7 cellular contexts compared by ENCODE assay signal in genomic region chr19:55340144-55340783, GRCh38. TPM values are rescaled to one million over a fixed set of nuclear protein-coding genes. Genes with fewer than 3 reads are reported as not detected.
DNase-seq lines count a peak whose midpoint lies in the region; ATAC-seq and TF ChIP-seq lines count a peak whose summit lies in the region.

No MANE protein-coding gene starts in this region.

- H3K4me3 ChIP-seq in esophagus squamous epithelium (peak overlapping the region; percentile 65 to 81 (median 74)), rectal smooth muscle tissue (ENCODE audit: low read length) (peak overlapping the region; percentile 92)

- H3K9ac ChIP-seq in rectal smooth muscle tissue (ENCODE audit: low read length) = peak overlapping the region; percentile 96

- no peak for TF ChIP-seq POLR2A in esophagus squamous epithelium (IDR thresholded peaks at IDR 0.05)

- no peaks in the 10 kb centered on the region for H3K9me3 ChIP-seq in esophagus squamous epithelium

- H3K27ac Mint-ChIP-seq in HFFc6 = peak overlapping the region; percentile 100
- peak overlapping the region; percentile 86 for H3K27ac Mint-ChIP-seq in T-helper 1 cell treated with Interleukin-12 subunit alpha and Interleukin-12 subunit beta and Interleukin-4 antibody, amounts not matched to agents 30 μg/mL and 1 μg/mL, for 36 hours

- H3K4me1 Mint-ChIP-seq in HFFc6 (ENCODE audit: low read depth) = peaks cover 28% of the 10 kb centered on the region
- peaks cover 14% of the 10 kb centered on the region for H3K4me1 Mint-ChIP-seq in T-helper 1 cell treated with Interleukin-12 subunit alpha and Interleukin-12 subunit beta and Interleukin-4 antibody, amounts not matched to agents 30 μg/mL and 1 μg/mL, for 36 hours (ENCODE audit: low read depth)

- DNase-seq in HFFc6 (no peak), esophagus squamous epithelium (lab: John Stamatoyannopoulos, UW) (no peak)

- WGBS in esophagus squamous epithelium, 2 donors = 2 to 7% methylated on average over 15 of the region's 15 CpGs

- H3K36me3 Mint-ChIP-seq in HFFc6 (ENCODE audit: low read depth) = no peaks in the 10 kb centered on the region; the same call in 1 of the 2 replicates
- H3K36me3 Mint-ChIP-seq in T-helper 1 cell treated with Interleukin-12 subunit alpha and Interleukin-12 subunit beta and Interleukin-4 antibody, amounts not matched to agents 30 μg/mL and 1 μg/mL, for 36 hours (ENCODE audit: low read depth) = peaks cover 5% of the 10 kb centered on the region

- H3K27ac ChIP-seq in esophagus squamous epithelium (peak overlapping the region; percentile 92 to 96 (median 96)), rectal smooth muscle tissue (ENCODE audit: low read depth, low read length) (peak overlapping the region; percentile 84)

- no peak for TF ChIP-seq CTCF in HFFc6 (IDR thresholded peaks at IDR 0.05)
- TF ChIP-seq CTCF in esophagus squamous epithelium (IDR thresholded peaks at IDR 0.05) = no peak

- peaks cover 3 to 25% (median 8%) of the 10 kb centered on the region in 3 donors for H3K36me3 ChIP-seq in esophagus squamous epithelium
- H3K36me3 ChIP-seq in rectal smooth muscle tissue (ENCODE audit: control insufficient read depth, insufficient read depth, low read length) = peaks cover 10% of the 10 kb centered on the region

- ATAC-seq in HG03469 (IDR thresholded peaks at IDR 0.05; ENCODE audit: unreplicated experiment) = no peak
- ATAC-seq in GM21390 (IDR thresholded peaks at IDR 0.05; ENCODE audit: unreplicated experiment) = no peak
- no peak for ATAC-seq in GM18498 (IDR thresholded peaks at IDR 0.05; ENCODE audit: unreplicated experiment)

- H3K27me3 ChIP-seq in esophagus squamous epithelium (peaks cover 0 to 9% (median 0%) of the 10 kb centered on the region in 4 donors), rectal smooth muscle tissue (ENCODE audit: control insufficient read depth, insufficient read depth, low read length) (no peaks in the 10 kb centered on the region)

- intact Hi-C loops in esophagus squamous epithelium (cut with DNase I) = no loop called here

- H3K27me3 Mint-ChIP-seq in HFFc6 (ENCODE audit: insufficient read depth) = peaks cover 7% of the 10 kb centered on the region
- peaks cover 11% of the 10 kb centered on the region for H3K27me3 Mint-ChIP-seq in T-helper 1 cell treated with Interleukin-12 subunit alpha and Interleukin-12 subunit beta and Interleukin-4 antibody, amounts not matched to agents 30 μg/mL and 1 μg/mL, for 36 hours (ENCODE audit: low read depth)

- H3K9me3 Mint-ChIP-seq in HFFc6 = no peaks in the 10 kb centered on the region
- H3K9me3 Mint-ChIP-seq in T-helper 1 cell treated with Interleukin-12 subunit alpha and Interleukin-12 subunit beta and Interleukin-4 antibody, amounts not matched to agents 30 μg/mL and 1 μg/mL, for 36 hours = no peaks in the 10 kb centered on the region

- peaks cover 18 to 50% (median 20%) of the 10 kb centered on the region in 3 donors for H3K4me1 ChIP-seq in esophagus squamous epithelium
- peaks cover 2% of the 10 kb centered on the region for H3K4me1 ChIP-seq in rectal smooth muscle tissue (ENCODE audit: control insufficient read depth, insufficient read depth, low read length)

- peak overlapping the region; percentile 91 for H3K4me3 Mint-ChIP-seq in HFFc6
- peak overlapping the region; percentile 87 for H3K4me3 Mint-ChIP-seq in T-helper 1 cell treated with Interleukin-12 subunit alpha and Interleukin-12 subunit beta and Interleukin-4 antibody, amounts not matched to agents 30 μg/mL and 1 μg/mL, for 36 hours

RNA-seq across cellular contexts. Expression of gene KMT5C, which starts 0.6 kb away (rescaled TPM):
- 1 to 10 TPM; 3.8 to 6.2 (median 4.4) TPM for total RNA-seq in HFFc6 (2021; fragmentation: NEBNext Ultra II Directional; extraction: Animal tissue kit (Norgen Biotek cat#: 25700))
- total RNA-seq in esophagus squamous epithelium = 1 to 10 TPM; 5.3 to 9.9 (median 8.2) TPM

RNA-seq across cellular contexts. Expression of gene COX6B2, which starts 14.3 kb away (rescaled TPM):
- total RNA-seq in HFFc6 (2021; fragmentation: NEBNext Ultra II Directional; extraction: Animal tissue kit (Norgen Biotek cat#: 25700)) = not detected
- total RNA-seq in esophagus squamous epithelium = 1 to 10 TPM in 1 of 4 donors, under 1 TPM in 2, not detected in 1; 0.66 to 1.4 (median 0.95) TPM

RNA-seq across cellular contexts. Expression of gene TMEM150B, which starts 15.1 kb away (rescaled TPM):
- total RNA-seq in HFFc6 (2021; fragmentation: NEBNext Ultra II Directional; extraction: Animal tissue kit (Norgen Biotek cat#: 25700)) = not detected
- total RNA-seq in esophagus squamous epithelium = 1 to 10 TPM in 1 of 4 donors, not detected in 3; 1.7 TPM

RNA-seq across cellular contexts. Expression of gene GARIN5B, which starts 22.8 kb away (rescaled TPM):
- total RNA-seq in HFFc6 (2021; fragmentation: NEBNext Ultra II Directional; extraction: Animal tissue kit (Norgen Biotek cat#: 25700)) = under 1 TPM in 1 of 6 experiments, not detected in 5; 0.05 TPM
- total RNA-seq in esophagus squamous epithelium = not detected

RNA-seq across cellular contexts. Expression of gene IL11, which starts 30.0 kb away (rescaled TPM):
- total RNA-seq in HFFc6 (2021; fragmentation: NEBNext Ultra II Directional; extraction: Animal tissue kit (Norgen Biotek cat#: 25700)) = 10 to 100 TPM; 22.2 to 43.4 (median 36.1) TPM
- not detected for total RNA-seq in esophagus squamous epithelium
